15 cellular contexts compared by ENCODE assay signal in the genomic region with DNA sequence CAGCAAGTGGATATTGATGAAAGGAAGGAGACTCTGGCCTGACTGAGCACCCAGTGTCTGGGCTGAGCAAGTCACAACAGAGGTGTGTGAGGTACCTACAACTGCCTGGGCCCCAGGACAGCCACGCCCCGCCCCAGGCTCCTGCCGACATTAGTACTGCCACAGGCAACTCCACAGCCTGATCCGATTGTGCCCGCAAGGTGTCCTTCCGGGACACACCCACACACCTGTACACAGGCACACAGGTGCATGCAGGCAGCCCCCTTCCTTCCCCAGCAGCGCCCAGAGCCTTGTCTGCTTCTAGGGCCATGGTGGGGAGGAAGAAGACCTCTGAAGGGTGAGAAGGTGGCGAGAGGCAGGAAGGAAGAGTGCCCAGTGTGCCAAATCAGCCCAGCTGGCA.
A peak's percentile ranks its signal among the peaks of the same experiment; 100 is the strongest.
DNase-seq lines count a peak whose midpoint lies in the region; ATAC-seq and TF ChIP-seq lines count a peak whose summit lies in the region.
"Had no signal": no experiment of that assay in that cellular context is flagged by ENCODE, and none has a peak within 500 bp of the region (broad histone marks: within the 10 kb centered on the region; RNA-seq: fewer than 3 reads in every experiment).

No MANE protein-coding gene starts in this region.

- H2AFZ ChIP-seq in ACC112 (ENCODE audit: low read length, unreplicated experiment), result no peak overlapping the region
- H2AFZ ChIP-seq: parathyroid adenoma had no signal

- H3K27me3 Mint-ChIP-seq in Calu3 (ENCODE audit: unreplicated experiment), result peaks cover 82% of the 10 kb centered on the region
- H3K27me3 Mint-ChIP-seq in activated naive CD4-positive, alpha-beta T cell treated with anti-CD3 and anti-CD28 coated beads, Interleukin-2, amount 10 ng/mL, durations not matched to agents 7 days and 5 days, result peaks cover 3% of the 10 kb centered on the region
- H3K27me3 Mint-ChIP-seq: stimulated activated naive CD8-positive, alpha-beta T cell treated with anti-CD3 and anti-CD28 coated beads, Interleukin-15, Interleukin-2, amounts not matched to agents 100 ng/mL and 50 ng/mL, for 24 hours had no signal

- no peaks in the 10 kb centered on the region for H3K9me3 Mint-ChIP-seq in Calu3 (ENCODE audit: low read depth, unreplicated experiment)
- no peaks in the 10 kb centered on the region for H3K9me3 Mint-ChIP-seq in activated naive CD4-positive, alpha-beta T cell treated with anti-CD3 and anti-CD28 coated beads, Interleukin-2, amount 10 ng/mL, durations not matched to agents 7 days and 5 days
- H3K9me3 Mint-ChIP-seq: stimulated activated naive CD8-positive, alpha-beta T cell treated with anti-CD3 and anti-CD28 coated beads, Interleukin-15, Interleukin-2, amounts not matched to agents 100 ng/mL and 50 ng/mL, for 24 hours; T-helper 1 cell treated with Interleukin-12 subunit alpha and Interleukin-12 subunit beta and Interleukin-4 antibody, amounts not matched to agents 30 μg/mL and 1 μg/mL, for 36 hours had no signal

- H3K36me3 ChIP-seq in ACC112 (ENCODE audit: insufficient read depth, low read length), result no peaks in the 10 kb centered on the region
- peaks cover 40 to 48% of the 10 kb centered on the region in 2 donors for H3K36me3 ChIP-seq in ascending aorta
- peaks cover 28% of the 10 kb centered on the region for H3K36me3 ChIP-seq in skeletal muscle satellite cell (ENCODE audit: insufficient read depth, low read length)

- no peak for ATAC-seq in HG02571 (IDR thresholded peaks at IDR 0.05; ENCODE audit: unreplicated experiment)

- no TSS peak for BruUV-seq in Calu3 (replicated peaks; lab: Mats Ljungman, UMichigan)

- TF ChIP-seq CTCF in ascending aorta (IDR thresholded peaks at IDR 0.05) (no peak), Calu3 (IDR thresholded peaks at IDR 0.05; ENCODE audit: unreplicated experiment) (no peak)

- H3K79me2 ChIP-seq in ACC112 (ENCODE audit: control insufficient read depth, insufficient read depth, low read length, unreplicated experiment), result peaks cover 68% of the 10 kb centered on the region

- DNase-seq in ascending aorta (ENCODE audit: low spot score in 2 of 2), result no peak
- DNase-seq in kidney tubule cell (ENCODE audit: low spot score), result peak; percentile 38
- DNase-seq in Calu3, result no peak
- no peak for DNase-seq in activated naive CD4-positive, alpha-beta T cell treated with anti-CD3 and anti-CD28 coated beads, Interleukin-2, amount 10 ng/mL, durations not matched to agents 7 days and 5 days
- DNase-seq in midbrain (lab: John Stamatoyannopoulos, UW), result no peak
- DNase-seq: activated CD4-positive, alpha-beta T cell treated with anti-CD3 and anti-CD28 coated beads, Interleukin-2, amount 50 U/mL, for 4 hours; activated naive CD4-positive, alpha-beta T cell; DND-41; NCI-H2029 treated with DMSO at 0.1 percent for 48 hours had no signal

- H3K4me1 Mint-ChIP-seq in Calu3 (ENCODE audit: low read depth, unreplicated experiment), result no peaks in the 10 kb centered on the region
- H3K4me1 Mint-ChIP-seq in activated naive CD4-positive, alpha-beta T cell treated with anti-CD3 and anti-CD28 coated beads, Interleukin-2, amount 10 ng/mL, durations not matched to agents 7 days and 5 days, result no peaks in the 10 kb centered on the region

- H3K4me3 Mint-ChIP-seq in Calu3 (ENCODE audit: low read depth, unreplicated experiment), result no peak overlapping the region
- no peak overlapping the region for H3K4me3 Mint-ChIP-seq in activated naive CD4-positive, alpha-beta T cell treated with anti-CD3 and anti-CD28 coated beads, Interleukin-2, amount 10 ng/mL, durations not matched to agents 7 days and 5 days
- H3K4me3 Mint-ChIP-seq: stimulated activated naive CD8-positive, alpha-beta T cell treated with anti-CD3 and anti-CD28 coated beads, Interleukin-15, Interleukin-2, amounts not matched to agents 100 ng/mL and 50 ng/mL, for 24 hours; T-helper 1 cell treated with Interleukin-12 subunit alpha and Interleukin-12 subunit beta and Interleukin-4 antibody, amounts not matched to agents 30 μg/mL and 1 μg/mL, for 36 hours had no signal

- intact Hi-C loops in ascending aorta (cut with DNase I), result loop anchor here (1.0 kb wide), 1 partner anchor 17 kb away; no protein-coding TSS in a partner anchor
- intact Hi-C loops in Calu3 (cut with micrococcal nuclease; ENCODE audit: unreplicated experiment), result no loop called here

- H3K4me2 ChIP-seq in skeletal muscle satellite cell (ENCODE audit: low read length), result peak overlapping the region; percentile 41

- H3K9me3 ChIP-seq in ascending aorta, result no peaks in the 10 kb centered on the region
- no peaks in the 10 kb centered on the region for H3K9me3 ChIP-seq in skeletal muscle satellite cell (replicated peaks; ENCODE audit: low read length)

- no peak overlapping the region for H3K27ac Mint-ChIP-seq in Calu3 (ENCODE audit: unreplicated experiment)
- no peak overlapping the region for H3K27ac Mint-ChIP-seq in activated naive CD4-positive, alpha-beta T cell treated with anti-CD3 and anti-CD28 coated beads, Interleukin-2, amount 10 ng/mL, durations not matched to agents 7 days and 5 days
- H3K27ac Mint-ChIP-seq: stimulated activated naive CD8-positive, alpha-beta T cell treated with anti-CD3 and anti-CD28 coated beads, Interleukin-15, Interleukin-2, amounts not matched to agents 100 ng/mL and 50 ng/mL, for 24 hours; T-helper 1 cell treated with Interleukin-12 subunit alpha and Interleukin-12 subunit beta and Interleukin-4 antibody, amounts not matched to agents 30 μg/mL and 1 μg/mL, for 36 hours had no signal

- H3K4me3 ChIP-seq in ACC112 (ENCODE audit: low read depth, low read length), result no peak overlapping the region
- H3K4me3 ChIP-seq in ascending aorta, result peak overlapping the region in 1 of 2 donors; percentile 50
- H3K4me3 ChIP-seq in skeletal muscle satellite cell (ENCODE audit: low read length), result no peak overlapping the region

- H3K27me3 ChIP-seq in ACC112 (ENCODE audit: insufficient read depth, low read length) (no peaks in the 10 kb centered on the region), ascending aorta (no peaks in the 10 kb centered on the region), skeletal muscle satellite cell (ENCODE audit: control insufficient read depth, insufficient read depth, low read length) (no peaks in the 10 kb centered on the region)

- no peak overlapping the region for H3K9ac ChIP-seq in skeletal muscle satellite cell (ENCODE audit: low read depth, low read length)
- H3K9ac ChIP-seq: parathyroid adenoma had no signal

- no peaks in the 10 kb centered on the region for H3K36me3 Mint-ChIP-seq in Calu3 (ENCODE audit: insufficient read depth, unreplicated experiment)
- no peaks in the 10 kb centered on the region for H3K36me3 Mint-ChIP-seq in activated naive CD4-positive, alpha-beta T cell treated with anti-CD3 and anti-CD28 coated beads, Interleukin-2, amount 10 ng/mL, durations not matched to agents 7 days and 5 days

- CTCF ChIA-PET in Calu3 (lab: Charles Lee), result no interaction called here
- CTCF ChIA-PET in activated naive CD4-positive, alpha-beta T cell treated with anti-CD3 and anti-CD28 coated beads, Interleukin-2, amount 10 ng/mL, durations not matched to agents 7 days and 5 days (lab: Charles Lee), result no interaction called here

- peaks cover 47% of the 10 kb centered on the region for H3K4me1 ChIP-seq in ACC112 (ENCODE audit: control insufficient read depth, insufficient read depth, low read length, unreplicated experiment)
- peaks cover 48 to 95% of the 10 kb centered on the region in 2 donors for H3K4me1 ChIP-seq in ascending aorta
- peaks cover 52% of the 10 kb centered on the region for H3K4me1 ChIP-seq in skeletal muscle satellite cell (ENCODE audit: control insufficient read depth, insufficient read depth, low read length)

- H3K27ac ChIP-seq in ACC112 (ENCODE audit: low read depth, low read length) (peak overlapping the region; percentile 70), ascending aorta (peak overlapping the region; percentile 98 to 100)
- H3K27ac ChIP-seq: parathyroid adenoma had no signal
